Comparison of ENCODE assay signal across 18 cellular contexts in the genomic region with DNA sequence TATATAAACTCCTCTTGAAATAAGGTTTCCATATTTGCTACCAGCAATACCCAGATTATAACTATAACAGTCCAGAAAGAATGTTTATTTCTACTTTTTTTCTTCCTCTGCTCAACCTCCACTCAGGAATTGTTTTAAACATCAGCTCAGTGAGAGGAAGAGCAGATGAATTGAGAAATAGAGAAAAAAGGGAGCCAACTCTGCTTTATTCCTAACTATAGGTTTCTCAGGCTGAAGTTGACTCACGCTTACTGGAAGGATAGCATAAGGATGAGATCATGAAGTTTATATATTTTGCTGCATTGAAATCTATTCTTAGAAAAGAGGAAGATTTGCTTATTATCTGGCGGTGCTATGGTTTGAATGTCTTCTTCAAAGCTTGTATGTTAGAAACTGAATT.
DNase-seq lines count a peak whose midpoint lies in the region; ATAC-seq, FAIRE-seq and TF ChIP-seq lines count a peak whose summit lies in the region.
"Had no signal": no experiment of that assay in that cellular context is flagged by ENCODE, and none has a peak within 500 bp of the region (broad histone marks: within the 10 kb centered on the region; RNA-seq: fewer than 3 reads in every experiment).

No MANE protein-coding gene starts in this region.

- intact Hi-C loops in pancreas (cut with DNase I), result no loop called here

- WGBS in GM23248 (ENCODE audit: low coverage in 1 of 2, low lambda C conversion rate in 2 of 2, missing lambda C conversion rate in 2 of 2), 2 experiments, result 39 to 52% methylated on average over 2 of the region's 2 CpGs
- 76 to 84% methylated on average over 2 of the region's 2 CpGs for WGBS in pancreas, 2 donors

- DNase-seq in GM23248, result peak; percentile 35
- peak; percentile 83 for DNase-seq in amniotic epithelial cell (ENCODE audit: low read depth)
- peak; percentile 69 for DNase-seq in fibroblast of pulmonary artery (ENCODE audit: low read depth)
- DNase-seq in skeletal muscle cell (ENCODE audit: low read depth), result peak; percentile 74
- DNase-seq in pancreas, result no peak
- no peak for DNase-seq in NCI-H510A (lab: John Stamatoyannopoulos, UW)
- no peak for DNase-seq in activated CD4-positive, alpha-beta T cell treated with anti-CD3 and anti-CD28 coated beads for 1 hour
- DNase-seq: activated CD4-positive, alpha-beta memory T cell treated with anti-CD3 and anti-CD28 coated beads, Interleukin-2, amount 10 ng/mL, durations not matched to agents 7 days and 5 days; activated T-cell treated with anti-CD3 and anti-CD28 coated beads, Interleukin-2, amount 50 U/mL, for 48 hours; NCI-H1417 treated with DMSO at 0.1 percent for 48 hours; NCI-H774; stimulated activated naive B cell treated with anti-CD40 and anti-IgM and Interleukin-4, amounts not matched to agents 10 μg/mL and 1 μg/mL and 100 μg/mL, for 72 hours; T-helper 2 cell; transverse colon had no signal

- H3K27me3 ChIP-seq in GM23248 (replicated peaks; ENCODE audit: insufficient read depth) (no peaks in the 10 kb centered on the region), pancreas (no peaks in the 10 kb centered on the region)
- H3K27me3 ChIP-seq: neutrophil, SJSA1, transverse colon had no signal

- H2AFZ ChIP-seq in GM23248, result no peak overlapping the region

- H3K36me3 ChIP-seq in GM23248 (ENCODE audit: low read depth) (no peaks in the 10 kb centered on the region), pancreas (no peaks in the 10 kb centered on the region)
- H3K36me3 ChIP-seq: neutrophil, SJSA1, transverse colon had no signal

- H3K4me3 ChIP-seq in GM23248 (no peak overlapping the region), fibroblast of pulmonary artery (replicated peaks; ENCODE audit: low read depth, low read length) (no peak overlapping the region), skeletal muscle cell (ENCODE audit: low read depth, low read length) (no peak overlapping the region), pancreas (no peak overlapping the region)
- H3K4me3 ChIP-seq: SJSA1, transverse colon had no signal

- peak overlapping the region; percentile 37; the same call in 1 of the 2 replicates for H3K27ac ChIP-seq in GM23248
- no peak overlapping the region for H3K27ac ChIP-seq in pancreas
- H3K27ac ChIP-seq: neutrophil, SJSA1, transverse colon had no signal

- H3K4me1 ChIP-seq in GM23248 (ENCODE audit: insufficient read depth) (no peaks in the 10 kb centered on the region), pancreas (no peaks in the 10 kb centered on the region)
- H3K4me1 ChIP-seq: SJSA1, transverse colon had no signal

- FAIRE-seq in pancreas (lab: Jason Lieb, UNC), result no peak

- H3K79me2 ChIP-seq in GM23248 (ENCODE audit: insufficient read depth), result no peaks in the 10 kb centered on the region

- no peak overlapping the region for H3K4me2 ChIP-seq in GM23248 (ENCODE audit: unreplicated experiment)

- TF ChIP-seq CTCF in fibroblast of pulmonary artery (IDR thresholded peaks at IDR 0.05; ENCODE audit: low read length, missing control alignments) (no peak), pancreas (IDR thresholded peaks at IDR 0.05) (no peak)

- in situ Hi-C loops in GM23248 (cut with MboI), result no loop called here

- H4K20me1 ChIP-seq in GM23248 (ENCODE audit: insufficient read depth), result no peaks in the 10 kb centered on the region

- no peaks in the 10 kb centered on the region for H3F3A ChIP-seq in GM23248 (ENCODE audit: insufficient read depth)

- H3K9me2 ChIP-seq in GM23248 (ENCODE audit: insufficient read depth), result no peaks in the 10 kb centered on the region

- no peak overlapping the region for H3K9ac ChIP-seq in GM23248

- H3K9me3 ChIP-seq in GM23248 (ENCODE audit: low read depth) (no peaks in the 10 kb centered on the region), pancreas (no peaks in the 10 kb centered on the region)
- H3K9me3 ChIP-seq: neutrophil, SJSA1 had no signal

- ATAC-seq in GM19328 (IDR thresholded peaks at IDR 0.05; ENCODE audit: unreplicated experiment) (no peak), pancreas (no peak)
- ATAC-seq: right cardiac atrium; stimulated activated naive B cell treated with anti-CD40 and anti-IgM and Interleukin-4, amounts not matched to agents 10 μg/mL and 1 μg/mL and 100 μg/mL, for 72 hours had no signal

Comparison
In these comparisons a context has a peak if more than half of its experiments do, and no peak if none do; other contexts are left out.
1. DNase-seq: peak in GM23248 (single experiment), amniotic epithelial cell (single experiment), fibroblast of pulmonary artery (single experiment) and skeletal muscle cell (single experiment); none in pancreas (0 of 6), NCI-H510A (single experiment) and activated CD4-positive, alpha-beta T cell treated with anti-CD3 and anti-CD28 coated beads for 1 hour (single experiment).